In genomic region chr11:83751041-83751440, GRCh38 we compare ENCODE assay signal across 9 cellular contexts.
"Had no signal": no experiment of that assay in that cellular context is flagged by ENCODE, and none has a peak within 500 bp of the region (broad histone marks: within the 10 kb centered on the region; RNA-seq: fewer than 3 reads in every experiment).

No MANE protein-coding gene starts in this region.

- H3K27ac ChIP-seq: GM23248 had no signal

- H3K4me1 ChIP-seq: HAP-1 had no signal

- ATAC-seq: GM23338, HCT116 had no signal

- H3K36me3 ChIP-seq: HAP-1 had no signal

- DNase-seq: GM23248, GOT3, H7, H9, HCEC 1CT, HFFc6 had no signal

- H3K4me3 ChIP-seq: GM23248, GM23338, HAP-1 had no signal

- H3K9me3 ChIP-seq: HAP-1 had no signal

- H3K9ac ChIP-seq: GM23248 had no signal
